Comparison of ENCODE assay signal across 5 cellular contexts in genomic region chr9:96904947-96905543, GRCh38. TPM values are rescaled to one million over a fixed set of nuclear protein-coding genes. Genes with fewer than 3 reads are reported as not detected.
"Had no signal": no experiment of that assay in that cellular context is flagged by ENCODE, and none has a peak within 500 bp of the region (broad histone marks: within the 10 kb centered on the region; RNA-seq: fewer than 3 reads in every experiment).

No MANE protein-coding gene starts in this region.

RNA-seq across cellular contexts. Expression of gene NUTM2G, which starts 23.6 kb away (rescaled TPM):
- total RNA-seq: HT-29, M059J, Peyer's patch, Right ventricle myocardium inferior, RPMI7951 had no signal
